ENCODE assay signal across 10 cellular contexts in the genomic region with DNA sequence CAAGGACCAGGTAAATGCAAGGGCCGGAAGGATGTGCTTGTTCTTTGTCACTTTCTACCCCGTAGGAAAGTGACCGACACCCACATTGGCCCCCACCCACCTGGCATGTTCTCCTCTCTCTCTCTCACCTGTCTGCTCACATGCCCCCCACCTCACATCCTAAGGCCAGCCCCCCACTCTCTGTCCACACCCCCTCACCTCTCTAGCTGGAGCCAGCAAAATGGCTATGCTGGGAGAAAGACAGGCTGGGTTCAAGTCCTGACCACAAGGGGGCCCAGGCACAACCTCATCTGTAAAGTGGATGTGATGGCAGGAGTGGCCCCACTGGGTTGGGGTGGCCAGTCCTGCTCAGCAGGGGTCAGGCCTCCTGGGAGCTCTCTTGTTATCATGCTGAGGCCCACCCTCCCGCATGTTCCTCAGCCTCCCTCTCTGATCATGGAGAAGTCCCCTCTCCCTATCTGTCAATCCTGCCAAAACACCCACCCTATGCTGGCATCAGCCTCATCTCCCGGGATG. TPM values are rescaled to one million over a fixed set of nuclear protein-coding genes. Genes with fewer than 3 reads are reported as not detected.
DNase-seq lines count a peak whose midpoint lies in the region; ATAC-seq, FAIRE-seq and TF ChIP-seq lines count a peak whose summit lies in the region.
"Had no signal": no experiment of that assay in that cellular context is flagged by ENCODE, and none has a peak within 500 bp of the region (broad histone marks: within the 10 kb centered on the region; RNA-seq: fewer than 3 reads in every experiment).

No MANE protein-coding gene starts in this region.

- no peaks in the 10 kb centered on the region for H3K9me3 Mint-ChIP-seq in activated CD4-positive, alpha-beta T cell treated with anti-CD3 and anti-CD28 coated beads for 36 hours (ENCODE audit: low read depth)

- CTCF ChIA-PET in activated CD4-positive, alpha-beta T cell treated with anti-CD3 and anti-CD28 coated beads for 36 hours (lab: Charles Lee) = no interaction called here

- DNase-seq in DMS114 treated with DMSO at 0.1 percent for 48 hours (lab: John Stamatoyannopoulos, UW; ENCODE audit: unreplicated experiment) (peak; percentile 7), HFF-Myc (ENCODE audit: extremely low read depth, low read depth) (no peak), bronchial epithelial cell (ENCODE audit: low read depth) (no peak), mucosa of descending colon (no peak), NCI-H146 (lab: John Stamatoyannopoulos, UW) (no peak), NCI-H2196 treated with DMSO at 0.1 percent for 48 hours (lab: John Stamatoyannopoulos, UW; ENCODE audit: unreplicated experiment) (no peak)
- DNase-seq in activated CD4-positive, alpha-beta T cell treated with anti-CD3 and anti-CD28 coated beads for 36 hours = no peak
- DNase-seq: activated CD4-positive, CD25-positive, alpha-beta regulatory T cell had no signal

- H3K27me3 ChIP-seq in bronchial epithelial cell (ENCODE audit: control insufficient read depth, insufficient read depth, low read length) = peaks cover 7% of the 10 kb centered on the region

- H3K9me3 ChIP-seq in mucosa of descending colon = no peaks in the 10 kb centered on the region
- H3K9me3 ChIP-seq: thoracic aorta had no signal

- peak; percentile 14 for ATAC-seq in mucosa of descending colon
- no peak for ATAC-seq in HG03097 (IDR thresholded peaks at IDR 0.05; ENCODE audit: low FRiP score, unreplicated experiment)
- no peak for ATAC-seq in activated CD4-positive, alpha-beta T cell treated with anti-CD3 and anti-CD28 coated beads for 36 hours

- H3K36me3 Mint-ChIP-seq in activated CD4-positive, alpha-beta T cell treated with anti-CD3 and anti-CD28 coated beads for 36 hours (ENCODE audit: low read depth) = no peaks in the 10 kb centered on the region

- H3K4me1 Mint-ChIP-seq in activated CD4-positive, alpha-beta T cell treated with anti-CD3 and anti-CD28 coated beads for 36 hours = peaks cover 7% of the 10 kb centered on the region

- H3K27ac Mint-ChIP-seq in activated CD4-positive, alpha-beta T cell treated with anti-CD3 and anti-CD28 coated beads for 36 hours = no peak overlapping the region

- peak; percentile 39 for TF ChIP-seq CTCF in HFF-Myc (IDR thresholded peaks at IDR 0.05; ENCODE audit: low read depth, low read length, missing control alignments)
- peak; percentile 34 for TF ChIP-seq CTCF in bronchial epithelial cell (IDR thresholded peaks at IDR 0.05; ENCODE audit: insufficient read depth, low read length, severe bottlenecking)
- no peak for TF ChIP-seq CTCF in mucosa of descending colon (IDR thresholded peaks at IDR 0.05)

- no peak overlapping the region for H3K4me3 Mint-ChIP-seq in activated CD4-positive, alpha-beta T cell treated with anti-CD3 and anti-CD28 coated beads for 36 hours

- H3K4me3 ChIP-seq in HFF-Myc (replicated peaks; ENCODE audit: low read depth, low read length) (no peak overlapping the region), bronchial epithelial cell (ENCODE audit: low read depth, low read length) (no peak overlapping the region), mucosa of descending colon (no peak overlapping the region)
- H3K4me3 ChIP-seq: thoracic aorta had no signal

- peaks cover 40% of the 10 kb centered on the region for H3K27me3 Mint-ChIP-seq in activated CD4-positive, alpha-beta T cell treated with anti-CD3 and anti-CD28 coated beads for 36 hours

- intact Hi-C loops in mucosa of descending colon (cut with DNase I, micrococcal nuclease) = no loop called here
- intact Hi-C loops in activated CD4-positive, alpha-beta T cell treated with anti-CD3 and anti-CD28 coated beads for 36 hours (cut with DNase I, micrococcal nuclease) = no loop called here

- H3K36me3 ChIP-seq in bronchial epithelial cell (ENCODE audit: control insufficient read depth, insufficient read depth, low read length) (no peaks in the 10 kb centered on the region), mucosa of descending colon (ENCODE audit: low read depth) (no peaks in the 10 kb centered on the region)
- H3K36me3 ChIP-seq: thoracic aorta had no signal

- H3K4me1 ChIP-seq in mucosa of descending colon (ENCODE audit: low read depth) = peaks cover 3% of the 10 kb centered on the region

- POLR2A ChIA-PET in activated CD4-positive, alpha-beta T cell treated with anti-CD3 and anti-CD28 coated beads for 36 hours (lab: Charles Lee) = no interaction called here

- FAIRE-seq in bronchial epithelial cell (lab: Jason Lieb, UNC) = no peak

RNA-seq across cellular contexts. Expression of a gene that starts 1.7 kb away (rescaled TPM):
- 1.1 and 3.1 TPM in 2 replicates for total RNA-seq in bronchial epithelial cell
- total RNA-seq in mucosa of descending colon = 1 to 10 TPM in 1 of 3 donors, under 1 TPM in 2; 0.31 to 2.9 (median 0.41) TPM
- total RNA-seq in activated CD4-positive, alpha-beta T cell treated with anti-CD3 and anti-CD28 coated beads for 36 hours = under 1 TPM in 1 of 2 experiments, not detected in 1; 0.12 TPM
